16 cellular contexts compared by ENCODE assay signal in genomic region chr3:65955792-65956477, GRCh38.
DNase-seq lines count a peak whose midpoint lies in the region; TF ChIP-seq lines count a peak whose summit lies in the region.
"Had no signal": no experiment of that assay in that cellular context is flagged by ENCODE, and none has a peak within 500 bp of the region (broad histone marks: within the 10 kb centered on the region; RNA-seq: fewer than 3 reads in every experiment).

No MANE protein-coding gene starts in this region.

- H3K4me3 ChIP-seq in Caco-2 (ENCODE audit: low read depth, low read length): no peak overlapping the region
- peak overlapping the region; percentile 38; the same call in 1 of the 2 replicates for H3K4me3 ChIP-seq in PC-9

- H3K36me3 ChIP-seq in Caco-2 (ENCODE audit: control insufficient read depth, insufficient read depth, low read length): peaks cover 1% of the 10 kb centered on the region; the same call in 1 of the 2 replicates
- no peaks in the 10 kb centered on the region for H3K36me3 ChIP-seq in PC-9 (ENCODE audit: low read depth)

- H3K27ac Mint-ChIP-seq in Caco-2 (ENCODE audit: unreplicated experiment) (peak overlapping the region; percentile 100), nephron progenitor cell (peak overlapping the region; percentile 75)
- no peak overlapping the region for H3K27ac Mint-ChIP-seq in activated T-cell treated with anti-CD3 and anti-CD28 coated beads, Interleukin-2, amount 50 U/mL, for 24 hours
- H3K27ac Mint-ChIP-seq: activated T-helper 1 cell treated with anti-CD3 and anti-CD28 coated beads, Interleukin-12 subunit alpha, Interleukin-12 subunit beta, Interleukin-2, Interleukin-4 antibody, amounts not matched to agents 30 ng/mL and 10 ng/mL and 1 ng/mL, durations not matched to agents 14 hours and 24 hours and 36 hours; CD8-positive, alpha-beta memory T cell; naive B cell; stimulated activated effector memory CD8-positive, alpha-beta T cell treated with anti-CD3 and anti-CD28 coated beads, Interleukin-12 subunit alpha, Interleukin-12 subunit beta, amount 100 ng/mL, for 72 hours had no signal

- peaks cover 44% of the 10 kb centered on the region for H3K79me2 ChIP-seq in PC-9 (ENCODE audit: low read depth)

- H3K27me3 Mint-ChIP-seq in Caco-2 (ENCODE audit: insufficient read depth, unreplicated experiment) (no peaks in the 10 kb centered on the region), nephron progenitor cell (ENCODE audit: low read depth, poor library complexity) (no peaks in the 10 kb centered on the region)
- peaks cover 10% of the 10 kb centered on the region for H3K27me3 Mint-ChIP-seq in activated T-cell treated with anti-CD3 and anti-CD28 coated beads, Interleukin-2, amount 50 U/mL, for 24 hours
- H3K27me3 Mint-ChIP-seq: CD8-positive, alpha-beta memory T cell had no signal

- H3K4me1 ChIP-seq in Caco-2 (peaks cover 87% of the 10 kb centered on the region), PC-9 (replicated peaks; ENCODE audit: insufficient read depth) (peaks cover 66% of the 10 kb centered on the region)

- peak; percentile 73 to 77 for DNase-seq in Caco-2
- DNase-seq in PC-9: peak in 1 of 2 experiments; percentile 84
- DNase-seq in epithelial cell of prostate (ENCODE audit: low read depth, low spot score): no peak
- no peak for DNase-seq in nephron progenitor cell
- DNase-seq in activated T-cell treated with anti-CD3 and anti-CD28 coated beads, Interleukin-2, amount 50 U/mL, for 24 hours: no peak
- no peak for DNase-seq in Ammon's horn (ENCODE audit: low spot score)
- no peak for DNase-seq in globus pallidus (ENCODE audit: low spot score)
- no peak for DNase-seq in NCI-H510A (lab: John Stamatoyannopoulos, UW)
- DNase-seq: CD8-positive, alpha-beta memory T cell; cortex of kidney; naive B cell; NCI-H2029 treated with DMSO at 0.1 percent for 48 hours; OCI-M1; stimulated activated CD4-positive, alpha-beta T cell treated with anti-CD3 and anti-CD28 coated beads, Interleukin-15, amount 100 ng/mL, for 24 hours had no signal

- peak overlapping the region; percentile 75 for H3K4me2 ChIP-seq in PC-9

- peaks cover 43% of the 10 kb centered on the region for H3K36me3 Mint-ChIP-seq in Caco-2 (ENCODE audit: insufficient read depth, unreplicated experiment)
- peaks cover 5% of the 10 kb centered on the region for H3K36me3 Mint-ChIP-seq in nephron progenitor cell (ENCODE audit: low read depth)
- H3K36me3 Mint-ChIP-seq in activated T-cell treated with anti-CD3 and anti-CD28 coated beads, Interleukin-2, amount 50 U/mL, for 24 hours (ENCODE audit: low read depth): no peaks in the 10 kb centered on the region
- H3K36me3 Mint-ChIP-seq: CD8-positive, alpha-beta memory T cell; naive B cell; stimulated activated effector memory CD8-positive, alpha-beta T cell treated with anti-CD3 and anti-CD28 coated beads, Interleukin-12 subunit alpha, Interleukin-12 subunit beta, amount 100 ng/mL, for 72 hours had no signal

- no peak overlapping the region for H2AFZ ChIP-seq in PC-9

- no peaks in the 10 kb centered on the region for H3K9me2 ChIP-seq in PC-9 (ENCODE audit: insufficient read depth)

- TF ChIP-seq CTCF in Caco-2 (IDR thresholded peaks at IDR 0.05; ENCODE audit: insufficient read depth in 1 of 2, low read depth in 1 of 2, low read length in 1 of 2, severe bottlenecking in 1 of 2, unreplicated experiment in 1 of 2) (no peak), PC-9 (conservative IDR thresholded peaks at IDR 0.05) (no peak), nephron progenitor cell (IDR thresholded peaks at IDR 0.05) (no peak)

- H3K4me1 Mint-ChIP-seq in Caco-2 (ENCODE audit: low read depth, unreplicated experiment): peaks cover 56% of the 10 kb centered on the region
- H3K4me1 Mint-ChIP-seq in nephron progenitor cell: peaks cover 36% of the 10 kb centered on the region
- no peaks in the 10 kb centered on the region for H3K4me1 Mint-ChIP-seq in activated T-cell treated with anti-CD3 and anti-CD28 coated beads, Interleukin-2, amount 50 U/mL, for 24 hours (ENCODE audit: low read depth)
- H3K4me1 Mint-ChIP-seq: CD8-positive, alpha-beta memory T cell; naive B cell; stimulated activated effector memory CD8-positive, alpha-beta T cell treated with anti-CD3 and anti-CD28 coated beads, Interleukin-12 subunit alpha, Interleukin-12 subunit beta, amount 100 ng/mL, for 72 hours had no signal

- H3K27ac ChIP-seq in PC-9: peak overlapping the region; percentile 100
- H3K27ac ChIP-seq in epithelial cell of prostate: peak overlapping the region; percentile 74

- intact Hi-C loops in Caco-2 (cut with micrococcal nuclease; ENCODE audit: unreplicated experiment): loop anchor here (10.0 kb wide), 1 partner anchor 179 kb away; no protein-coding TSS in a partner anchor
- intact Hi-C loops in PC-9 (cut with micrococcal nuclease; ENCODE audit: unreplicated experiment): no loop called here

- POLR2A ChIA-PET in Caco-2 (lab: Charles Lee): interaction anchor here (0.5 to 0.6 kb wide), 2 partner anchors 23 to 162 kb away, joined by 3 to 8 read pairs; no protein-coding TSS in a partner anchor
- POLR2A ChIA-PET in PC-9 (lab: Charles Lee; ENCODE audit: unreplicated experiment): interaction anchor here (0.6 kb wide), 2 partner anchors 41 to 94 kb away, joined by 4 to 9 read pairs; no protein-coding TSS in a partner anchor

- BruUV-seq in Caco-2 (replicated peaks; lab: Mats Ljungman, UMichigan) (TSS peak; percentile 40), PC-9 (replicated peaks; lab: Mats Ljungman, UMichigan) (no TSS peak)

- H3K9me3 ChIP-seq in Caco-2: no peaks in the 10 kb centered on the region
- H3K9me3 ChIP-seq in PC-9 (ENCODE audit: insufficient read depth, low read depth): no peaks in the 10 kb centered on the region

- H3K27me3 ChIP-seq in Caco-2 (replicated peaks; ENCODE audit: control insufficient read depth, insufficient read depth, low read length) (no peaks in the 10 kb centered on the region), PC-9 (ENCODE audit: insufficient read depth, low read depth) (no peaks in the 10 kb centered on the region)

- no peaks in the 10 kb centered on the region for H3K9me3 Mint-ChIP-seq in Caco-2 (ENCODE audit: unreplicated experiment)
- no peaks in the 10 kb centered on the region for H3K9me3 Mint-ChIP-seq in nephron progenitor cell
- H3K9me3 Mint-ChIP-seq in activated T-cell treated with anti-CD3 and anti-CD28 coated beads, Interleukin-2, amount 50 U/mL, for 24 hours: no peaks in the 10 kb centered on the region
- H3K9me3 Mint-ChIP-seq: activated T-helper 1 cell treated with anti-CD3 and anti-CD28 coated beads, Interleukin-12 subunit alpha, Interleukin-12 subunit beta, Interleukin-2, Interleukin-4 antibody, amounts not matched to agents 30 ng/mL and 10 ng/mL and 1 ng/mL, durations not matched to agents 14 hours and 24 hours and 36 hours; stimulated activated effector memory CD8-positive, alpha-beta T cell treated with anti-CD3 and anti-CD28 coated beads, Interleukin-12 subunit alpha, Interleukin-12 subunit beta, amount 100 ng/mL, for 72 hours had no signal

- peaks cover 49% of the 10 kb centered on the region for H3F3A ChIP-seq in PC-9 (ENCODE audit: insufficient read depth, low read depth)

- H3K4me3 Mint-ChIP-seq in Caco-2 (ENCODE audit: unreplicated experiment) (peak overlapping the region; percentile 71), nephron progenitor cell (no peak overlapping the region)
- no peak overlapping the region for H3K4me3 Mint-ChIP-seq in activated T-cell treated with anti-CD3 and anti-CD28 coated beads, Interleukin-2, amount 50 U/mL, for 24 hours
- H3K4me3 Mint-ChIP-seq: activated T-helper 1 cell treated with anti-CD3 and anti-CD28 coated beads, Interleukin-12 subunit alpha, Interleukin-12 subunit beta, Interleukin-2, Interleukin-4 antibody, amounts not matched to agents 30 ng/mL and 10 ng/mL and 1 ng/mL, durations not matched to agents 14 hours and 24 hours and 36 hours; CD8-positive, alpha-beta memory T cell; naive B cell; stimulated activated effector memory CD8-positive, alpha-beta T cell treated with anti-CD3 and anti-CD28 coated beads, Interleukin-12 subunit alpha, Interleukin-12 subunit beta, amount 100 ng/mL, for 72 hours had no signal

- no peaks in the 10 kb centered on the region for H4K20me1 ChIP-seq in PC-9 (ENCODE audit: insufficient read depth)

- CTCF ChIA-PET in Caco-2 (lab: Charles Lee): interaction anchor here (0.7 kb wide), 1 partner anchor 81 kb away, joined by 3 read pairs; no protein-coding TSS in a partner anchor
- CTCF ChIA-PET in PC-9 (lab: Charles Lee): no interaction called here

Comparison
In these comparisons a context has a peak if more than half of its experiments do, and no peak if none do; other contexts are left out.
1. DNase-seq: peak in Caco-2 (2 of 2); none in epithelial cell of prostate (single experiment), nephron progenitor cell (single experiment), activated T-cell treated with anti-CD3 and anti-CD28 coated beads, Interleukin-2, amount 50 U/mL, for 24 hours (single experiment), Ammon's horn (single experiment), globus pallidus (single experiment) and NCI-H510A (single experiment).